ENCODE assay signal across 1 cellular context in the genomic region with DNA sequence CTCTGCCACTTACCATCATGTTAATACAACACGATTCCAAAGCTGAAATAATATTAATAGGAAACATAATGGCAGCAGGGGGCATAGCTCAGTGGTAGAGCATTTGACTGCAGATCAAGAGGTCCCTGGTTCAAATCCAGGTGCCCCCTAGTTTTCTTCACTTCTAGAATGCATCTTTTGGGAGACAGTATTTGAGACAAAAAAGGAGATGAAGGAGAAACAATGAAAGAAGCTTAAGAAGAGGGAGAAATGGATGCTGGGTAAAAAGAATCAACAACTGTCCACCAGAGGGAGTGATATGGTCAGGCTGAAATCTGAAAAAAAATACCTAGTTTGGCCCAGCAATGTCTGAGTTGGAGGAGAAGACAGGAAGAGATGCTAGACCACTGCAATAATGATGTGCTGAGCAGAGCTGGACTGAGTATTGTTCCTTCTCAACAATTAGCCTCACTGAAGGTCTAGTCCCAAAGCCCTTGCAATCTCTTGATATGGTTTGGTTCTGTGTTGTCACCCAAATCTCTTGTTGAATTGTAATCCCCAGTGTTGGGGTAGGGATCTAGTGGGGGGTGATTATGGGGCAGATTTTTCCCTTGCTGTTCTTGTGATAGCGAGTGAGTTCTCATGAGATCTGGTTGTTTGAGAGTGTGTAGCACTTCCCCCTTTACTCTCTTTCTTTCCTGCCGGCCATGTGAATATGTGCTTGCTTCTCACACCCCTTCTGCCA.
TF ChIP-seq lines count a peak whose summit lies in the region.

No MANE protein-coding gene starts in this region.

TF ChIP-seq in endothelial cell of umbilical vein, 7 proteins besides CTCF, POLR2A, EP300 and RAD21:
- TF ChIP-seq MYC (IDR thresholded peaks at IDR 0.05; ENCODE audit: low read depth, low read length), result no peak
- no peak for TF ChIP-seq FOS (IDR thresholded peaks at IDR 0.05; ENCODE audit: borderline replicate concordance, insufficient read depth, low read length)
- no peak for TF ChIP-seq EZH2 (IDR thresholded peaks at IDR 0.05; ENCODE audit: borderline replicate concordance, low read depth, low read length, severe bottlenecking)
- no peak for TF ChIP-seq GATA2 (IDR thresholded peaks at IDR 0.05; ENCODE audit: insufficient read depth, insufficient read length, low read depth, low read length)
- no peak for TF ChIP-seq JUN (IDR thresholded peaks at IDR 0.05; ENCODE audit: borderline replicate concordance, insufficient read depth, insufficient read length, low read depth)
- TF ChIP-seq POLR2AphosphoS5 (IDR thresholded peaks at IDR 0.05; ENCODE audit: insufficient read depth, low read depth, low read length), result no peak
- TF ChIP-seq, protein P1, sequence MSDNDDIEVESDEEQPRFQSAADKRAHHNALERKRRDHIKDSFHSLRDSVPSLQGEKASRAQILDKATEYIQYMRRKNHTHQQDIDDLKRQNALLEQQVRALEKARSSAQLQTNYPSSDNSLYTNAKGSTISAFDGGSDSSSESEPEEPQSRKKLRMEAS (IDR thresholded peaks at IDR 0.05; ENCODE audit: insufficient read depth, insufficient read length), result no peak
